Comparison of ENCODE assay signal across 2 cellular contexts in the genomic region with DNA sequence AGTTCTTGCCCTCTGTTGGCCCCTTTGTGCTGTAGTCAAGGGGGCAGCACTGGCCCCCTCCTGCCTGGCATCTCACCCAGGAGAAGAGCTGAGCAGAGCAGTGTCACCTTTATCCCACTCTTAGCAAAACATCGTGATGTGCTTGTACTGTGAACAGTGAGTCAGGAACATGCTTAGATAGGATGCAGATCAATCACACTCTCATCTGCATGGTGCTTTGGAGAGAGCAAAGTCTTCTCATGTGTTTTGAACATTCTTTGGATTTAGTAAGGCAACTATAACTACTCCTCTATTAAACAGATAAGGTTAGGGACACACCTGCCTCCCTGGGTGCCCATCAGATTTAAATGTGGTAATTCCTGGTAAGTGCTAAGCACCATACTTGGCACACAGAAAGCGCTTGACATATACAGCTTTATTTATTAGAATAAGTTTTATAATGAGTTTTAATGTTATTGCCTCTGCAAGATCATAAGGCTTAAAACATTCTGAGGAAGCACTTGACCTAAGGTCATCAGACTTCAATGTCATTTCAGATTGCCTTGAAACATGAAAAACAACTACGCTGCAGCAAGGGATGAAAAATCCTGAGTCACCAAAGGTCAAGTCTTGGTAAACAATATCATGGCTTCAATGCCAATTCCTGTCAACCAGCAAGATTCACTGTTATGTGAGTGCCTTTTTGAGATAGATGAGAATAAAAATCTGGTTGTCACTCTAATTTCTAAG.
TF ChIP-seq lines count a peak whose summit lies in the region.

No MANE protein-coding gene starts in this region.

TF ChIP-seq in A549, 52 proteins besides CTCF, POLR2A, EP300 and RAD21:
- TF ChIP-seq ESRRA (IDR thresholded peaks at IDR 0.05; ENCODE audit: borderline replicate concordance, low read length) (peak; percentile 14; the same call in 1 of the 2 replicates), CHD4 (IDR thresholded peaks at IDR 0.05; ENCODE audit: borderline replicate concordance) (no peak), ATOH8 (CRISPR knock-in tag; IDR thresholded peaks at IDR 0.05; ENCODE audit: low read depth) (no peak), RNF2 (IDR thresholded peaks at IDR 0.05; ENCODE audit: borderline replicate concordance, low read depth) (no peak), MYC (IDR thresholded peaks at IDR 0.05; ENCODE audit: borderline replicate concordance, low read length) (no peak), ZNF302 (CRISPR knock-in tag; IDR thresholded peaks at IDR 0.05) (no peak), POLR2AphosphoS2 (conservative IDR thresholded peaks at IDR 0.05; ENCODE audit: low read length) (no peak), MAFK (IDR thresholded peaks at IDR 0.05; ENCODE audit: partially characterized antibody) (peak; percentile 20), BHLHE40 (IDR thresholded peaks at IDR 0.05; ENCODE audit: low read depth, low read length) (no peak), SREBF2 (IDR thresholded peaks at IDR 0.05) (no peak), REST (IDR thresholded peaks at IDR 0.05) (no peak), NPAS2 (CRISPR knock-in tag; IDR thresholded peaks at IDR 0.05; ENCODE audit: borderline replicate concordance) (no peak), KDM5A (IDR thresholded peaks at IDR 0.05) (no peak), JUNB (IDR thresholded peaks at IDR 0.05) (0 out of 2 replicates have a peak, but pooled peaks have one; percentile 15), JUN (IDR thresholded peaks at IDR 0.05) (no peak), CBX2 (IDR thresholded peaks at IDR 0.05; ENCODE audit: borderline replicate concordance, low read depth) (no peak), ZC3H11A (IDR thresholded peaks at IDR 0.05) (no peak), HES2 (IDR thresholded peaks at IDR 0.05) (no peak), NFE2L2 (conservative IDR thresholded peaks at IDR 0.05; ENCODE audit: low read length) (no peak), FOSL2 (IDR thresholded peaks at IDR 0.05) (peak; percentile 55; the same call in 1 of the 2 replicates), FOSL2 (CRISPR knock-in tag; IDR thresholded peaks at IDR 0.05) (peak; percentile 54), USF2 (IDR thresholded peaks at IDR 0.05) (no peak)
- TF ChIP-seq, protein P1, sequence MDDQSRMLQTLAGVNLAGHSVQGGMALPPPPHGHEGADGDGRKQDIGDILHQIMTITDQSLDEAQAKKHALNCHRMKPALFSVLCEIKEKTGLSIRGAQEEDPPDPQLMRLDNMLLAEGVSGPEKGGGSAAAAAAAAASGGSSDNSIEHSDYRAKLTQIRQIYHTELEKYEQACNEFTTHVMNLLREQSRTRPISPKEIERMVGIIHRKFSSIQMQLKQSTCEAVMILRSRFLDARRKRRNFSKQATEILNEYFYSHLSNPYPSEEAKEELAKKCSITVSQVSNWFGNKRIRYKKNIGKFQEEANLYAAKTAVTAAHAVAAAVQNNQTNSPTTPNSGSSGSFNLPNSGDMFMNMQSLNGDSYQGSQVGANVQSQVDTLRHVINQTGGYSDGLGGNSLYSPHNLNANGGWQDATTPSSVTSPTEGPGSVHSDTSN (IDR thresholded peaks at IDR 0.05), result no peak

TF ChIP-seq in K562, 482 proteins besides CTCF, POLR2A, EP300 and RAD21:
- TF ChIP-seq, protein P2, sequence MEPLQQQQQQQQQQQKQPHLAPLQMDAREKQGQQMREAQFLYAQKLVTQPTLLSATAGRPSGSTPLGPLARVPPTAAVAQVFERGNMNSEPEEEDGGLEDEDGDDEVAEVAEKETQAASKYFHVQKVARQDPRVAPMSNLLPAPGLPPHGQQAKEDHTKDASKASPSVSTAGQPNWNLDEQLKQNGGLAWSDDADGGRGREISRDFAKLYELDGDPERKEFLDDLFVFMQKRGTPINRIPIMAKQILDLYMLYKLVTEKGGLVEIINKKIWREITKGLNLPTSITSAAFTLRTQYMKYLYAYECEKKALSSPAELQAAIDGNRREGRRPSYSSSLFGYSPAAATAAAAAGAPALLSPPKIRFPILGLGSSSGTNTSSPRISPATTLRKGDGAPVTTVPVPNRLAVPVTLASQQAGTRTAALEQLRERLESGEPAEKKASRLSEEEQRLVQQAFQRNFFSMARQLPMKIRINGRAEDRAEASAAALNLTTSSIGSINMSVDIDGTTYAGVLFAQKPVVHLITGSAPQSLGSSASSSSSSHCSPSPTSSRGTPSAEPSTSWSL (CRISPR knock-in tag; IDR thresholded peaks at IDR 0.05; ENCODE audit: borderline replicate concordance), result no peak
- TF ChIP-seq RAD51 (IDR thresholded peaks at IDR 0.05; ENCODE audit: borderline replicate concordance, low read depth), result no peak
- no peak for TF ChIP-seq ZNF134 (CRISPR knock-in tag; conservative IDR thresholded peaks at IDR 0.05)
- TF ChIP-seq MECOM (CRISPR knock-in tag; IDR thresholded peaks at IDR 0.05), result no peak
- no peak for TF ChIP-seq DLX4 (CRISPR knock-in tag; IDR thresholded peaks at IDR 0.05)
- no peak for TF ChIP-seq ZNF707 (CRISPR knock-in tag; conservative IDR thresholded peaks at IDR 0.05)
- no peak for TF ChIP-seq ZNF175 (CRISPR knock-in tag; IDR thresholded peaks at IDR 0.05; ENCODE audit: low read depth)
- TF ChIP-seq RB1 (IDR thresholded peaks at IDR 0.05; ENCODE audit: low read depth), result no peak
- no peak for TF ChIP-seq SMAD1 (IDR thresholded peaks at IDR 0.05; ENCODE audit: low read depth, low read length, partially characterized antibody)
- no peak for TF ChIP-seq ZBTB17 (CRISPR knock-in tag; IDR thresholded peaks at IDR 0.05)
- no peak for TF ChIP-seq POLR2B (IDR thresholded peaks at IDR 0.05; ENCODE audit: low read depth, partially characterized antibody)
- TF ChIP-seq ZNF197 (CRISPR knock-in tag; IDR thresholded peaks at IDR 0.05; ENCODE audit: low read depth), result no peak
- no peak for TF ChIP-seq HSF4 (CRISPR knock-in tag; IDR thresholded peaks at IDR 0.05; ENCODE audit: borderline replicate concordance)
- TF ChIP-seq ZNF584 (CRISPR knock-in tag; IDR thresholded peaks at IDR 0.05; ENCODE audit: low read depth), result no peak
- no peak for TF ChIP-seq MEF2A (IDR thresholded peaks at IDR 0.05; ENCODE audit: control insufficient read depth, low read depth, low read length)
- no peak for TF ChIP-seq PHTF2 (CRISPR knock-in tag; IDR thresholded peaks at IDR 0.05)
- peak; percentile 20 for TF ChIP-seq MEIS2 (IDR thresholded peaks at IDR 0.05; ENCODE audit: partially characterized antibody)
- 0 out of 4 replicates have a peak, but pooled peaks of 1 of the 2 experiments have one; percentile 21 for TF ChIP-seq KDM1A (IDR thresholded peaks at IDR 0.05)
- no peak for TF ChIP-seq HEY1 (CRISPR knock-in tag; IDR thresholded peaks at IDR 0.05; ENCODE audit: borderline replicate concordance)
- no peak for TF ChIP-seq KDM5B (IDR thresholded peaks at IDR 0.05; ENCODE audit: insufficient replicate concordance, low read depth, low read length)
- TF ChIP-seq HOXB6 (CRISPR knock-in tag; IDR thresholded peaks at IDR 0.05; ENCODE audit: borderline replicate concordance), result no peak
- TF ChIP-seq EP400 (IDR thresholded peaks at IDR 0.05), result no peak
- TF ChIP-seq ZNF639 (CRISPR knock-in tag; conservative IDR thresholded peaks at IDR 0.05 in 1 of 2, IDR thresholded peaks at IDR 0.05 in 1 of 2), result no peak
- TF ChIP-seq E4F1 (CRISPR knock-in tag; IDR thresholded peaks at IDR 0.05; ENCODE audit: borderline replicate concordance), result no peak
- 0 out of 2 replicates have a peak, but pooled peaks have one; percentile 8 for TF ChIP-seq NFE2 (IDR thresholded peaks at IDR 0.05; ENCODE audit: low read depth)
